18 cellular contexts compared by ENCODE assay signal in genomic region chr1:31441558-31441957, GRCh38. TPM values are rescaled to one million over a fixed set of nuclear protein-coding genes. Genes with fewer than 3 reads are reported as not detected.
"Had no signal": no experiment of that assay in that cellular context is flagged by ENCODE, and none has a peak within 500 bp of the region (broad histone marks: within the 10 kb centered on the region; RNA-seq: fewer than 3 reads in every experiment).

No MANE protein-coding gene starts in this region.

- DNase-seq: activated CD4-positive, alpha-beta T cell treated with anti-CD3 and anti-CD28 coated beads for 1 hour; activated CD4-positive, alpha-beta T cell treated with anti-CD3 and anti-CD28 coated beads, Interleukin-2, amount 50 U/mL, for 4 hours; amniotic stem cell; effector CD4-positive, alpha-beta T cell; heart left ventricle; kidney; left ventricle myocardium inferior; naive thymus-derived CD4-positive, alpha-beta T cell; right cardiac atrium; stimulated activated CD4-positive, alpha-beta T cell treated with anti-CD3 and anti-CD28 coated beads, Interleukin-2, amount 100 ng/mL, for 24 hours; trophoblast cell had no signal

- H3K27me3 ChIP-seq: heart left ventricle had no signal

- H3K9me3 ChIP-seq: prostate gland had no signal

- H3K36me3 Mint-ChIP-seq: activated naive CD8-positive, alpha-beta T cell; naive thymus-derived CD4-positive, alpha-beta T cell had no signal

- H3K9me3 Mint-ChIP-seq: activated T-helper 1 cell treated with anti-CD3 and anti-CD28 coated beads, Interleukin-12 subunit alpha, Interleukin-12 subunit beta, Interleukin-2, Interleukin-4 antibody, amounts not matched to agents 30 ng/mL and 10 ng/mL and 1 ng/mL, durations not matched to agents 14 hours and 24 hours and 36 hours; stimulated activated naive CD8-positive, alpha-beta T cell treated with anti-CD3 and anti-CD28 coated beads, Interleukin-15, Interleukin-2, amounts not matched to agents 100 ng/mL and 50 ng/mL, for 24 hours had no signal

- H3K27me3 Mint-ChIP-seq: activated naive CD8-positive, alpha-beta T cell; stimulated activated naive CD8-positive, alpha-beta T cell treated with anti-CD3 and anti-CD28 coated beads, Interleukin-15, Interleukin-2, amounts not matched to agents 100 ng/mL and 50 ng/mL, for 24 hours had no signal

- H3K36me3 ChIP-seq: gastroesophageal sphincter, heart left ventricle, left ventricle myocardium inferior, prostate gland, WERI-Rb-1 had no signal

- H3K4me1 ChIP-seq: gastroesophageal sphincter, left ventricle myocardium inferior, prostate gland had no signal

- H3K27ac Mint-ChIP-seq: activated naive CD8-positive, alpha-beta T cell; activated T-helper 1 cell treated with anti-CD3 and anti-CD28 coated beads, Interleukin-12 subunit alpha, Interleukin-12 subunit beta, Interleukin-2, Interleukin-4 antibody, amounts not matched to agents 30 ng/mL and 10 ng/mL and 1 ng/mL, durations not matched to agents 14 hours and 24 hours and 36 hours; naive thymus-derived CD4-positive, alpha-beta T cell; stimulated activated naive CD8-positive, alpha-beta T cell treated with anti-CD3 and anti-CD28 coated beads, Interleukin-15, Interleukin-2, amounts not matched to agents 100 ng/mL and 50 ng/mL, for 24 hours had no signal

- H3K27ac ChIP-seq: gastroesophageal sphincter, heart left ventricle, left ventricle myocardium inferior, prostate gland, WERI-Rb-1 had no signal

- ATAC-seq: esophagus mucosa; gastroesophageal sphincter; naive thymus-derived CD4-positive, alpha-beta T cell; right cardiac atrium had no signal

- FAIRE-seq: kidney had no signal

- H3K4me3 Mint-ChIP-seq: activated naive CD8-positive, alpha-beta T cell; activated T-helper 1 cell treated with anti-CD3 and anti-CD28 coated beads, Interleukin-12 subunit alpha, Interleukin-12 subunit beta, Interleukin-2, Interleukin-4 antibody, amounts not matched to agents 30 ng/mL and 10 ng/mL and 1 ng/mL, durations not matched to agents 14 hours and 24 hours and 36 hours; naive thymus-derived CD4-positive, alpha-beta T cell; stimulated activated naive CD8-positive, alpha-beta T cell treated with anti-CD3 and anti-CD28 coated beads, Interleukin-15, Interleukin-2, amounts not matched to agents 100 ng/mL and 50 ng/mL, for 24 hours had no signal

- H3K4me3 ChIP-seq: gastroesophageal sphincter, heart left ventricle, left ventricle myocardium inferior, prostate gland had no signal

- H3K4me1 Mint-ChIP-seq: naive thymus-derived CD4-positive, alpha-beta T cell had no signal

RNA-seq across cellular contexts. Expression of gene SERINC2, which starts 28.5 kb away (rescaled TPM):
- total RNA-seq: activated T-helper 1 cell treated with anti-CD3 and anti-CD28 coated beads, Interleukin-12 subunit alpha, Interleukin-12 subunit beta, Interleukin-2, Interleukin-4 antibody, amounts not matched to agents 30 ng/mL and 10 ng/mL and 1 ng/mL, durations not matched to agents 14 hours and 24 hours and 36 hours had no signal
- polyA plus RNA-seq: naive thymus-derived CD4-positive, alpha-beta T cell had no signal
